ENCODE assay signal across 4 cellular contexts in the genomic region with DNA sequence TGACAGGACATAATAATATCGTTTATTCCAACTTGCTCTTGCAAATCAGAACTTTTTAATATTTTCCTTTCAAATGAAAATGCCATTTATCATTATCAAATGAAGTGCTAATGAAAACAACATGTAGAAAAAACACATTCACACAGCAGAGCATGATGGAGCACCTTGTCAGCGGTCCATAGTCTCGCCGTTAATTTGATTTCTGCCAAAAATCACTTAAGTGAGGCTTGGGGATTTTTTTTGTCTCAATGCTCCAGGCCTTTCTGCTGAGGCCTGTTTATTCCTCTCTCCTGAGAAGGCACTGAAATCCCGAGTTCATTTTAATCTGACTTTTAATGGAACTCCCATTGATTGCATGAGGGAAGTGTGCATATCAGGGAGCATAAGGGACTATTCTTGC.
"Had no signal": no experiment of that assay in that cellular context is flagged by ENCODE, and none has a peak within 500 bp of the region (broad histone marks: within the 10 kb centered on the region; RNA-seq: fewer than 3 reads in every experiment).

No MANE protein-coding gene starts in this region.

- H3K4me1 Mint-ChIP-seq: GM23338, H9 had no signal

- H3K27ac Mint-ChIP-seq: GM23338, H9 had no signal

- DNase-seq: H9, HCEC 1CT, IMR-90 had no signal

- H3K4me2 ChIP-seq: GM23338 had no signal

- H2AFZ ChIP-seq: GM23338 had no signal

- ATAC-seq: GM23338 had no signal

- H3K4me3 Mint-ChIP-seq: GM23338, H9 had no signal

- H3K4me3 ChIP-seq: GM23338 had no signal
